ENCODE assay signal across 8 cellular contexts in the genomic region with DNA sequence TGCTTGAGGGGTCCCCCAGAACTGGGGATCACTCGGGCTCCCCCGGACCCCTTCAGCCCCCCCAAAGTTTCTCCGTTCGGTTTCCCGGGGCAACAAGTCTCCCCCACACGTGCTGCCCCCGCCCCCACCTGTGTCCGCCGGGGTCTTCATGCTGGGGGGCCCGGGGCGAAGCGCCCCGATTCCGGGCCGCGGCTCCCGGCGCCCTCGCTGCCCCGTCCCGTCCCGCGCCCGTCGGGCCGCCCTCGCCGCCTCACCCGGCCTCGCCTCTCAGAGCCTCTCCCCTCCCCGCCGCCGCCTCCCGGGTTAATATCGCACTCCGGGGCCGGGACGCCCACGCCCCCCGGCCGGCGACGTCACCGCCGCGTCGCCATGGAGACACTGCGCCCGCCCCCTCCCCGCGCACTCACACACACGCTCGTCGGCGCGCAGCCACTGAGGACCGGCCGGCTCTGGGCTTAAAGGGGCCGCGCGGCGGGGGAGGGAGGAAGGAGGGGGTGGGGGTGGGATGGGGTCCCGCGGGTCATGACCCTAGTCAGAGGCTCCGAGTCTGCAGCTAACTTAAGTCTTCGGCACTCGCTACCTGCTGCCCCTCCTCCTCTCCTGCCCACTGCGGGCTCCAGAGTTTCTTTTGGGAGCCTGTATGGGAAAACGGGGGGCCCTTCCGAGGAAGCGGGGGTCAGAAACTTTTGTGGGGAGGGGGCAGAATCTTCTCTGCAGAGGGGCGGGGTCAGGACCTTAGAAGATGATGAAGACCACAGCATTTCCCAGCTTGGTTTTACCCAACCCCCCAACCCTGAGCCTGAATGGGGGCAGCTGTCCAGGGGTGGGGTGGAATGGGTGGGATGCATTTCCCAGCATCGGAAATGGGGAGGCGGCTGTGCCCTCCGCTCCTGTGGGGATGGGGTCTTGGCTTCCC. TPM values are rescaled to one million over a fixed set of nuclear protein-coding genes. Genes with fewer than 3 reads are reported as not detected.
A peak's percentile ranks its signal among the peaks of the same experiment; 100 is the strongest.
DNase-seq lines count a peak whose midpoint lies in the region; ATAC-seq and TF ChIP-seq lines count a peak whose summit lies in the region.

A gene (minus strand): TSS at position 279 of the 916 bp plus-strand sequence. CDS start 129 bp downstream, at position 150.

- H3K9ac ChIP-seq in mammary epithelial cell (ENCODE audit: insufficient read depth, low read length): peak within 1 kb of the TSS; percentile 95

- POLR2A ChIA-PET in WTC11 (lab: Charles Lee): interaction anchor here (0.7 to 1.6 kb wide), 7 partner anchors 9 to 115 kb away, joined by 4 to 13 read pairs (median 6); no protein-coding TSS in a partner anchor

- H3K36me3 ChIP-seq in mammary epithelial cell (ENCODE audit: insufficient read depth, low read length): no peaks in the 10 kb centered on the region

- peaks cover 29% of the 10 kb centered on the region for H3K4me1 Mint-ChIP-seq in WTC11
- H3K4me1 Mint-ChIP-seq in immature natural killer cell: peaks cover 24 to 28% of the 10 kb centered on the region in 2 donors

- no TSS peak for BruUV-seq in mammary epithelial cell (replicated peaks; lab: Mats Ljungman, UMichigan)

- dilution Hi-C loops in mammary epithelial cell (cut with HindIII; ENCODE audit: low sequenced_read_pairs): loop anchor here (10.0 kb wide), 1 partner anchor 300 kb away; a partner anchor contains a TSS

- H3K4me2 ChIP-seq in mammary epithelial cell (ENCODE audit: insufficient read depth, low read depth, low read length): peak within 1 kb of the TSS; percentile 86

- peak within 1 kb of the TSS; percentile 91 for H3K27ac ChIP-seq in mammary epithelial cell (ENCODE audit: insufficient read depth, low read depth, low read length)

- intact Hi-C loops in mammary epithelial cell (cut with micrococcal nuclease): loop anchor here (1.0 kb wide), 2 partner anchors 13 to 23 kb away; no protein-coding TSS in a partner anchor

- H2AFZ ChIP-seq in mammary epithelial cell (ENCODE audit: low read depth, low read length): peak within 1 kb of the TSS; percentile 93

- TF ChIP-seq CTCF in WTC11 (IDR thresholded peaks at IDR 0.05): no peak
- TF ChIP-seq CTCF in mammary epithelial cell (conservative IDR thresholded peaks at IDR 0.05 in 1 of 2, IDR thresholded peaks at IDR 0.05 in 1 of 2; ENCODE audit: extremely low read depth in 1 of 2, insufficient read depth in 1 of 2, low read depth in 1 of 2, low read length in 2 of 2): no peak

- H3K36me3 Mint-ChIP-seq in WTC11 (no peaks in the 10 kb centered on the region), immature natural killer cell (no peaks in the 10 kb centered on the region)

- ATAC-seq in GM18498 (IDR thresholded peaks at IDR 0.05; ENCODE audit: unreplicated experiment) (peak; percentile 70), HG02981 (IDR thresholded peaks at IDR 0.05; ENCODE audit: unreplicated experiment) (peak; percentile 61), WTC11 (peak; percentile 58), GM18870 (IDR thresholded peaks at IDR 0.05; ENCODE audit: unreplicated experiment) (no peak)

- peak within 1 kb of the TSS; percentile 95 to 99 (median 98) for H3K4me3 ChIP-seq in mammary epithelial cell (replicated peaks in 1 of 3; ENCODE audit: insufficient read depth in 1 of 3, low read depth in 2 of 3, low read length in 3 of 3)

- DNase-seq in NCI-H2171 (lab: John Stamatoyannopoulos, UW) (peak; percentile 90), WTC11 (ENCODE audit: low spot score) (peak; percentile 88), mammary epithelial cell (peak; percentile 91), immature natural killer cell (peak; percentile 92 to 95 (median 94)), smooth muscle cell of the brain vasculature (ENCODE audit: low read depth, low spot score) (peak; percentile 70)

- H3K4me3 Mint-ChIP-seq in WTC11 (peak within 1 kb of the TSS; percentile 82), immature natural killer cell (peak within 1 kb of the TSS; percentile 69 to 80 (median 72))

- H3K27ac Mint-ChIP-seq in WTC11: peak within 1 kb of the TSS; percentile 69; the same call in 1 of the 2 replicates
- peak within 1 kb of the TSS; percentile 10 to 88 (median 76) for H3K27ac Mint-ChIP-seq in immature natural killer cell

- peaks cover 47% of the 10 kb centered on the region for H3K79me2 ChIP-seq in mammary epithelial cell (ENCODE audit: insufficient read depth, low read length)

- peaks cover 33% of the 10 kb centered on the region for H3K4me1 ChIP-seq in mammary epithelial cell (ENCODE audit: insufficient read depth, low read length)

- CTCF ChIA-PET in WTC11 (lab: Charles Lee): interaction anchor here (0.8 to 3.0 kb wide), 7 partner anchors 8 to 220 kb away, joined by 3 to 32 read pairs (median 4); a partner anchor contains a TSS
- CTCF ChIA-PET in mammary epithelial cell (lab: Charles Lee; ENCODE audit: low non-redundant PET): no interaction called here

- 3% methylated on average over 11 of the region's 75 CpGs for WGBS in mammary epithelial cell (ENCODE audit: low coverage, missing lambda C conversion rate)

- H3K27me3 ChIP-seq in mammary epithelial cell (ENCODE audit: insufficient read depth, low read length): no peaks in the 10 kb centered on the region

- no peaks in the 10 kb centered on the region for H4K20me1 ChIP-seq in mammary epithelial cell (ENCODE audit: insufficient read depth, low read length)

- H3K27me3 Mint-ChIP-seq in WTC11 (ENCODE audit: low read depth) (peaks cover 20% of the 10 kb centered on the region), immature natural killer cell (ENCODE audit: low read depth in 3 of 3) (peaks cover 8 to 14% (median 8%) of the 10 kb centered on the region in 3 donors)

- H3K9me3 Mint-ChIP-seq in WTC11 (no peaks in the 10 kb centered on the region), immature natural killer cell (no peaks in the 10 kb centered on the region)

- H3K9me3 ChIP-seq in mammary epithelial cell (replicated peaks; ENCODE audit: insufficient read depth, low read length): no peaks in the 10 kb centered on the region

- in situ Hi-C loops in mammary epithelial cell (cut with MboI; ENCODE audit: low sequenced_read_pairs in 2 of 2): no loop called here

TF ChIP-seq in WTC11, 78 proteins besides CTCF, POLR2A, EP300 and RAD21 (continues in another document):
- TF ChIP-seq CREM (CRISPR knock-in tag; IDR thresholded peaks at IDR 0.05) (peak; percentile 74; the same call in 1 of the 2 replicates), SP1 (CRISPR knock-in tag; conservative IDR thresholded peaks at IDR 0.05) (peak; percentile 60)
- TF ChIP-seq, protein P1, sequence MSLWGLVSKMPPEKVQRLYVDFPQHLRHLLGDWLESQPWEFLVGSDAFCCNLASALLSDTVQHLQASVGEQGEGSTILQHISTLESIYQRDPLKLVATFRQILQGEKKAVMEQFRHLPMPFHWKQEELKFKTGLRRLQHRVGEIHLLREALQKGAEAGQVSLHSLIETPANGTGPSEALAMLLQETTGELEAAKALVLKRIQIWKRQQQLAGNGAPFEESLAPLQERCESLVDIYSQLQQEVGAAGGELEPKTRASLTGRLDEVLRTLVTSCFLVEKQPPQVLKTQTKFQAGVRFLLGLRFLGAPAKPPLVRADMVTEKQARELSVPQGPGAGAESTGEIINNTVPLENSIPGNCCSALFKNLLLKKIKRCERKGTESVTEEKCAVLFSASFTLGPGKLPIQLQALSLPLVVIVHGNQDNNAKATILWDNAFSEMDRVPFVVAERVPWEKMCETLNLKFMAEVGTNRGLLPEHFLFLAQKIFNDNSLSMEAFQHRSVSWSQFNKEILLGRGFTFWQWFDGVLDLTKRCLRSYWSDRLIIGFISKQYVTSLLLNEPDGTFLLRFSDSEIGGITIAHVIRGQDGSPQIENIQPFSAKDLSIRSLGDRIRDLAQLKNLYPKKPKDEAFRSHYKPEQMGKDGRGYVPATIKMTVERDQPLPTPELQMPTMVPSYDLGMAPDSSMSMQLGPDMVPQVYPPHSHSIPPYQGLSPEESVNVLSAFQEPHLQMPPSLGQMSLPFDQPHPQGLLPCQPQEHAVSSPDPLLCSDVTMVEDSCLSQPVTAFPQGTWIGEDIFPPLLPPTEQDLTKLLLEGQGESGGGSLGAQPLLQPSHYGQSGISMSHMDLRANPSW (CRISPR knock-in tag; conservative IDR thresholded peaks at IDR 0.05; ENCODE audit: low read depth): no peak
- TF ChIP-seq, protein P2, sequence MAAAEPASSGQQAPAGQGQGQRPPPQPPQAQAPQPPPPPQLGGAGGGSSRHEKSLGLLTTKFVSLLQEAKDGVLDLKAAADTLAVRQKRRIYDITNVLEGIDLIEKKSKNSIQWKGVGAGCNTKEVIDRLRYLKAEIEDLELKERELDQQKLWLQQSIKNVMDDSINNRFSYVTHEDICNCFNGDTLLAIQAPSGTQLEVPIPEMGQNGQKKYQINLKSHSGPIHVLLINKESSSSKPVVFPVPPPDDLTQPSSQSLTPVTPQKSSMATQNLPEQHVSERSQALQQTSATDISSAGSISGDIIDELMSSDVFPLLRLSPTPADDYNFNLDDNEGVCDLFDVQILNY (CRISPR knock-in tag; IDR thresholded peaks at IDR 0.05): peak; percentile 49; the same call in 1 of the 2 replicates

RNA-seq across cellular contexts. Expression of the gene that starts here (rescaled TPM):
- total RNA-seq in WTC11 (2021): 65.4 to 67.6 TPM (median 65.9 TPM) in 3 replicates
- 100 to 1,000 TPM; 101 to 139 TPM for total RNA-seq in mammary epithelial cell
- 86.1 TPM for polyA plus RNA-seq in mammary epithelial cell
- polyA minus RNA-seq in mammary epithelial cell: 36.6 TPM
- polyA plus RNA-seq in immature natural killer cell: 1 to 10 TPM in 2 of 3 donors, under 1 TPM in 1; 0.24 to 3.4 (median 2.3) TPM

Comparison
In these comparisons a context has a peak if more than half of its experiments do, and no peak if none do; other contexts are left out.
1. RNA of the gene that starts here (polyA plus RNA-seq): 86.1 TPM in mammary epithelial cell (single experiment); 0.24 to 3.4 TPM in immature natural killer cell; every median in the first group is over 10 times any median in the second.
2. Peak in every context shown above with its lines, with median percentiles within 50 percentile points of each other: DNase-seq.